In genomic region chr2:206241767-206242166, GRCh38 we compare ENCODE assay signal across 24 cellular contexts. TPM values are rescaled to one million over a fixed set of nuclear protein-coding genes. Genes with fewer than 3 reads are reported as not detected.
DNase-seq lines count a peak whose midpoint lies in the region; ATAC-seq, FAIRE-seq and TF ChIP-seq lines count a peak whose summit lies in the region.
"Had no signal": no experiment of that assay in that cellular context is flagged by ENCODE, and none has a peak within 500 bp of the region (broad histone marks: within the 10 kb centered on the region; RNA-seq: fewer than 3 reads in every experiment).

No MANE protein-coding gene starts in this region.

- H3K9me3 ChIP-seq in A549: peaks cover 8% of the 10 kb centered on the region; the same call in 1 of the 3 replicates
- H3K9me3 ChIP-seq: neutrophil, Peyer's patch, prostate gland, sigmoid colon, suprapubic skin had no signal

- TF ChIP-seq CTCF in A549 (IDR thresholded peaks at IDR 0.05): no peak

- H3K4me2 ChIP-seq in A549: no peak overlapping the region

- no peak for FAIRE-seq in A549 (lab: Jason Lieb, UNC)

- TF ChIP-seq POLR2A in A549 (IDR thresholded peaks at IDR 0.05; ENCODE audit: low read length): no peak

- H3K4me3 ChIP-seq in A549: no peak overlapping the region
- H3K4me3 ChIP-seq: HAP-1, Peyer's patch, prostate gland, sigmoid colon, suprapubic skin had no signal

- H3K27ac ChIP-seq in A549: no peak overlapping the region
- H3K27ac ChIP-seq: C4-2B, neutrophil, Peyer's patch, prostate gland, sigmoid colon, suprapubic skin had no signal

- no peak for ATAC-seq in A549
- no peak for ATAC-seq in GM18909 (IDR thresholded peaks at IDR 0.05; ENCODE audit: poor library complexity, unreplicated experiment)
- ATAC-seq: activated T-cell treated with anti-CD3 and anti-CD28 coated beads, Interleukin-2, amount 50 U/mL, for 72 hours had no signal

- TF ChIP-seq EP300 in A549 (IDR thresholded peaks at IDR 0.05): no peak

- no peak for TF ChIP-seq RAD21 in A549 (conservative IDR thresholded peaks at IDR 0.05 in 1 of 2, IDR thresholded peaks at IDR 0.05 in 1 of 2)

- WGBS in A549 (ENCODE audit: missing lambda C conversion rate): 32% methylated on average over 4 of the region's 4 CpGs

- CTCF ChIA-PET in A549 (lab: Yijun Ruan, JAX): no interaction called here

- H3K4me1 ChIP-seq in A549: no peaks in the 10 kb centered on the region
- H3K4me1 ChIP-seq: Peyer's patch, prostate gland, sigmoid colon, suprapubic skin had no signal

- POLR2A ChIA-PET in A549 (lab: Yijun Ruan, JAX): no interaction called here

- DNase-seq in A549 (ENCODE audit: low read depth in 1 of 2, low spot score in 1 of 2) (no peak), Daoy (ENCODE audit: low read depth) (peak; percentile 23), NCI-H2171 (lab: John Stamatoyannopoulos, UW) (peak; percentile 18), fibroblast of peridontal ligament (ENCODE audit: extremely low read depth) (peak; percentile 54), NCI-H2196 (lab: John Stamatoyannopoulos, UW; ENCODE audit: unreplicated experiment) (no peak), SIG-M5 (lab: John Stamatoyannopoulos, UW) (no peak), inferior parietal cortex (ENCODE audit: extremely low spot score) (no peak)
- DNase-seq: activated CD4-positive, alpha-beta T cell treated with anti-CD3 and anti-CD28 coated beads, Interleukin-2, amount 50 U/mL, for 4 hours; activated naive CD4-positive, alpha-beta T cell; activated T-cell treated with anti-CD3 and anti-CD28 coated beads, Interleukin-2, amount 50 U/mL, for 72 hours; kidney glomerular epithelial cell; NCI-H1417; NCI-H2081 treated with DMSO at 0.1 percent for 48 hours; Peyer's patch; sigmoid colon; stimulated activated CD4-positive, alpha-beta T cell treated with anti-CD3 and anti-CD28 coated beads, Interleukin-15, amount 100 ng/mL, for 24 hours; stimulated activated naive CD4-positive, alpha-beta T cell had no signal

TF ChIP-seq in A549, 52 proteins besides CTCF, POLR2A, EP300 and RAD21:
- peak; percentile 11 for TF ChIP-seq MAFK (IDR thresholded peaks at IDR 0.05; ENCODE audit: partially characterized antibody)
- no peak for TF ChIP-seq CHD4 (IDR thresholded peaks at IDR 0.05; ENCODE audit: borderline replicate concordance)

RNA-seq across cellular contexts. Expression of gene ZDBF2, which starts 32.7 kb away (rescaled TPM):
- 5.8 and 8.4 TPM in 2 replicates for polyA plus RNA-seq in A549 (2011; rRNA removed)
- 0.28 and 0.30 TPM in 2 replicates for polyA plus RNA-seq in A549 (2012; cell fraction: cytosol; rRNA removed)
- polyA plus RNA-seq in A549 (2012; cell fraction: nucleus; rRNA removed): 0.50 and 0.78 TPM in 2 replicates
- 1.3 to 1.7 TPM (median 1.5 TPM) in 3 replicates for polyA plus RNA-seq in A549 (2017; fragmentation: RNase III; extraction: RNeasy Plus Mini Kit Qiagen cat#74134 plus additional on column Dnase treatment)
- polyA minus RNA-seq in A549 (2011; rRNA and poly(A)+ RNA removed): 7.2 and 7.5 TPM in 2 replicates
- total RNA-seq in Daoy (2014; rRNA removed; shearing (Covaris generic)): 5.5 and 8.3 TPM in 2 replicates
- total RNA-seq: HT-29 had no signal

Comparison
In these comparisons a context has a peak if more than half of its experiments do, and no peak if none do; other contexts are left out.
1. DNase-seq: peak in Daoy (single experiment), NCI-H2171 (single experiment) and fibroblast of peridontal ligament (single experiment); none in A549 (0 of 2), NCI-H2196 (single experiment), SIG-M5 (single experiment) and inferior parietal cortex (single experiment).